ENCODE assay signal across 21 cellular contexts in genomic region chr7:155883491-155884224, GRCh38.
DNase-seq lines count a peak whose midpoint lies in the region; ATAC-seq, FAIRE-seq and TF ChIP-seq lines count a peak whose summit lies in the region.
"Had no signal": no experiment of that assay in that cellular context is flagged by ENCODE, and none has a peak within 500 bp of the region (broad histone marks: within the 10 kb centered on the region; RNA-seq: fewer than 3 reads in every experiment).

No MANE protein-coding gene starts in this region.

- no peaks in the 10 kb centered on the region for H3K9me3 Mint-ChIP-seq in endothelial cell (ENCODE audit: unreplicated experiment)
- H3K9me3 Mint-ChIP-seq in osteocyte (ENCODE audit: unreplicated experiment), result peaks cover 4% of the 10 kb centered on the region
- H3K9me3 Mint-ChIP-seq in CD4-positive, alpha-beta memory T cell, result peaks cover 0 to 2% (median 0%) of the 10 kb centered on the region in 8 donors
- no peaks in the 10 kb centered on the region for H3K9me3 Mint-ChIP-seq in activated naive CD8-positive, alpha-beta T cell treated with anti-CD3 and anti-CD28 coated beads for 36 hours

- H3K27me3 ChIP-seq in PC-3 (ENCODE audit: low read length) (no peaks in the 10 kb centered on the region), H7 (ENCODE audit: control insufficient read depth, insufficient read depth, low read length) (no peaks in the 10 kb centered on the region)
- H3K27me3 ChIP-seq in CD4-positive, alpha-beta memory T cell (ENCODE audit: insufficient read depth, low read length), result no peaks in the 10 kb centered on the region

- no peak for TF ChIP-seq EP300 in A549 (IDR thresholded peaks at IDR 0.05)

- POLR2A ChIA-PET in A549 (lab: Yijun Ruan, JAX), result no interaction called here
- POLR2A ChIA-PET in PC-3 (lab: Charles Lee; ENCODE audit: unreplicated experiment), result no interaction called here
- POLR2A ChIA-PET in CD4-positive, alpha-beta memory T cell (lab: Charles Lee; ENCODE audit: partially characterized antibody), result no interaction called here

- no peak overlapping the region; the same call in 1 of the 2 replicates for H3K9ac ChIP-seq in PC-3 (ENCODE audit: low read length)
- H3K9ac ChIP-seq: GM23248 had no signal

- TF ChIP-seq CTCF in A549 (IDR thresholded peaks at IDR 0.05), result no peak
- no peak for TF ChIP-seq CTCF in PC-3 (conservative IDR thresholded peaks at IDR 0.05; ENCODE audit: low read depth, low read length)
- TF ChIP-seq CTCF in endothelial cell (IDR thresholded peaks at IDR 0.05; ENCODE audit: unreplicated experiment), result no peak
- TF ChIP-seq CTCF in osteocyte (IDR thresholded peaks at IDR 0.05), result no peak

- no peaks in the 10 kb centered on the region for H3K9me2 ChIP-seq in PC-3 (replicated peaks; ENCODE audit: low read length)

- no peak for ATAC-seq in A549
- ATAC-seq in PC-3, result no peak
- ATAC-seq in GM18502 (IDR thresholded peaks at IDR 0.05; ENCODE audit: poor library complexity, unreplicated experiment), result no peak
- ATAC-seq: GM12878 had no signal

- peak overlapping the region; percentile 39 for H3K27ac Mint-ChIP-seq in endothelial cell (ENCODE audit: unreplicated experiment)
- no peak overlapping the region for H3K27ac Mint-ChIP-seq in osteocyte (ENCODE audit: unreplicated experiment)
- no peak overlapping the region for H3K27ac Mint-ChIP-seq in CD4-positive, alpha-beta memory T cell
- H3K27ac Mint-ChIP-seq in activated naive CD8-positive, alpha-beta T cell treated with anti-CD3 and anti-CD28 coated beads for 36 hours, result no peak overlapping the region

- H3K4me3 Mint-ChIP-seq in endothelial cell (ENCODE audit: unreplicated experiment), result no peak overlapping the region
- no peak overlapping the region for H3K4me3 Mint-ChIP-seq in osteocyte (ENCODE audit: unreplicated experiment)
- no peak overlapping the region for H3K4me3 Mint-ChIP-seq in CD4-positive, alpha-beta memory T cell
- H3K4me3 Mint-ChIP-seq in activated naive CD8-positive, alpha-beta T cell treated with anti-CD3 and anti-CD28 coated beads for 36 hours, result no peak overlapping the region

- no peak for TF ChIP-seq POLR2A in A549 (IDR thresholded peaks at IDR 0.05; ENCODE audit: low read length)

- 88% methylated on average over 10 of the region's 16 CpGs for WGBS in A549 (ENCODE audit: missing lambda C conversion rate)

- H3K27ac ChIP-seq in A549 (peak overlapping the region; percentile 68 to 83), PC-3 (ENCODE audit: low read length) (peak overlapping the region; percentile 79)
- H3K27ac ChIP-seq in CD4-positive, alpha-beta memory T cell (ENCODE audit: low read depth, low read length), result no peak overlapping the region
- H3K27ac ChIP-seq: GM23248, PC-9 had no signal

- no peaks in the 10 kb centered on the region for H3F3A ChIP-seq in PC-3 (ENCODE audit: low read length, unreplicated experiment)

- intact Hi-C loops in PC-3 (cut with micrococcal nuclease), result loop anchor here (5.0 kb wide), 1 partner anchor 79 kb away; no protein-coding TSS in a partner anchor
- intact Hi-C loops in CD4-positive, alpha-beta memory T cell (cut with micrococcal nuclease), result no loop called here

- H3K36me3 ChIP-seq in PC-3 (ENCODE audit: low read depth, low read length) (no peaks in the 10 kb centered on the region), H7 (replicated peaks; ENCODE audit: control insufficient read depth, insufficient read depth, low read length) (no peaks in the 10 kb centered on the region)
- H3K36me3 ChIP-seq in CD4-positive, alpha-beta memory T cell (ENCODE audit: insufficient read depth, low read length), result no peaks in the 10 kb centered on the region

- no peak overlapping the region for H3K4me3 ChIP-seq in A549
- no peak overlapping the region for H3K4me3 ChIP-seq in PC-3 (ENCODE audit: low read length)
- no peak overlapping the region for H3K4me3 ChIP-seq in H7 (ENCODE audit: insufficient read depth, low read depth, low read length)
- no peak overlapping the region for H3K4me3 ChIP-seq in CD4-positive, alpha-beta memory T cell (ENCODE audit: low read length in 2 of 2)
- H3K4me3 ChIP-seq: GM12878, GM23248, PC-9 had no signal

- H3K36me3 Mint-ChIP-seq in endothelial cell (ENCODE audit: low read depth, unreplicated experiment), result peaks cover 8% of the 10 kb centered on the region
- no peaks in the 10 kb centered on the region for H3K36me3 Mint-ChIP-seq in osteocyte (ENCODE audit: unreplicated experiment)
- no peaks in the 10 kb centered on the region for H3K36me3 Mint-ChIP-seq in CD4-positive, alpha-beta memory T cell
- no peaks in the 10 kb centered on the region for H3K36me3 Mint-ChIP-seq in activated naive CD8-positive, alpha-beta T cell treated with anti-CD3 and anti-CD28 coated beads for 36 hours

- CTCF ChIA-PET in A549 (lab: Yijun Ruan, JAX), result no interaction called here
- CTCF ChIA-PET in PC-3 (lab: Charles Lee), result interaction anchor here (0.5 kb wide), 1 partner anchor 163 kb away, joined by 3 read pairs; no protein-coding TSS in a partner anchor
- CTCF ChIA-PET in CD4-positive, alpha-beta memory T cell (lab: Charles Lee; ENCODE audit: partially characterized antibody), result no interaction called here

- H4K20me1 ChIP-seq in PC-3 (ENCODE audit: low read length), result no peaks in the 10 kb centered on the region

- H3K79me2 ChIP-seq in PC-3 (ENCODE audit: low read length), result no peaks in the 10 kb centered on the region

- peaks cover 39% of the 10 kb centered on the region for H3K4me1 ChIP-seq in A549
- H3K4me1 ChIP-seq in PC-3 (ENCODE audit: insufficient read depth, low read length), result peaks cover 36% of the 10 kb centered on the region
- H3K4me1 ChIP-seq in CD4-positive, alpha-beta memory T cell (ENCODE audit: insufficient read depth, low read length), result no peaks in the 10 kb centered on the region

- H3K4me2 ChIP-seq in A549 (peak overlapping the region; percentile 41; the same call in 2 of the 3 replicates), PC-3 (ENCODE audit: low read length) (peak overlapping the region; percentile 66; the same call in 1 of the 2 replicates)
- H3K4me2 ChIP-seq: PC-9 had no signal

- no peak for FAIRE-seq in A549 (lab: Jason Lieb, UNC)
- FAIRE-seq: A204.1, GM12878, GM18507 had no signal

- H3K4me1 Mint-ChIP-seq in endothelial cell (ENCODE audit: unreplicated experiment) (peaks cover 30% of the 10 kb centered on the region), osteocyte (ENCODE audit: unreplicated experiment) (peaks cover 7% of the 10 kb centered on the region)
- H3K4me1 Mint-ChIP-seq in CD4-positive, alpha-beta memory T cell, result no peaks in the 10 kb centered on the region
- no peaks in the 10 kb centered on the region for H3K4me1 Mint-ChIP-seq in activated naive CD8-positive, alpha-beta T cell treated with anti-CD3 and anti-CD28 coated beads for 36 hours

- no peak overlapping the region for H2AFZ ChIP-seq in PC-3 (ENCODE audit: low read length)
- H2AFZ ChIP-seq: GM23248, PC-9 had no signal

- DNase-seq in A549 (ENCODE audit: low read depth in 1 of 2, low spot score in 1 of 2) (no peak), PC-3 (no peak), endothelial cell (ENCODE audit: low spot score) (no peak), osteocyte (ENCODE audit: extremely low spot score, unreplicated experiment) (peak; percentile 72), H7 (no peak)
- no peak for DNase-seq in CD4-positive, alpha-beta memory T cell
- DNase-seq in activated naive CD8-positive, alpha-beta T cell treated with anti-CD3 and anti-CD28 coated beads for 36 hours, result no peak
- DNase-seq: C1 segment of cervical spinal cord, DND-41, GDM1, GM23248, KG1, NCI-H1417 treated with DMSO at 0.1 percent for 48 hours, NCI-H2029 treated with DMSO at 0.1 percent for 48 hours, NCI-H2171 treated with DMSO at 0.1 percent for 48 hours, NCI-H446 treated with DMSO at 0.1 percent for 48 hours, PC-9 had no signal

- H3K9me3 ChIP-seq in A549 (no peaks in the 10 kb centered on the region), PC-3 (ENCODE audit: low read length) (no peaks in the 10 kb centered on the region)
- no peaks in the 10 kb centered on the region for H3K9me3 ChIP-seq in CD4-positive, alpha-beta memory T cell (ENCODE audit: control insufficient read depth in 1 of 2, low read length in 2 of 2)

- peaks cover 12% of the 10 kb centered on the region for H3K27me3 Mint-ChIP-seq in endothelial cell (ENCODE audit: unreplicated experiment)
- H3K27me3 Mint-ChIP-seq in osteocyte (ENCODE audit: unreplicated experiment), result no peaks in the 10 kb centered on the region
- H3K27me3 Mint-ChIP-seq in CD4-positive, alpha-beta memory T cell, result peaks cover 6 to 9% of the 10 kb centered on the region in 2 donors
- H3K27me3 Mint-ChIP-seq in activated naive CD8-positive, alpha-beta T cell treated with anti-CD3 and anti-CD28 coated beads for 36 hours, result peaks cover 8% of the 10 kb centered on the region

- TF ChIP-seq RAD21 in A549 (conservative IDR thresholded peaks at IDR 0.05 in 1 of 2, IDR thresholded peaks at IDR 0.05 in 1 of 2), result no peak

- no TSS peak for BruUV-seq in PC-3 (replicated peaks; lab: Mats Ljungman, UMichigan)

TF ChIP-seq in A549, 52 proteins besides CTCF, POLR2A, EP300 and RAD21:
- TF ChIP-seq CHD4 (IDR thresholded peaks at IDR 0.05; ENCODE audit: borderline replicate concordance) (no peak), EHF (CRISPR knock-in tag; IDR thresholded peaks at IDR 0.05) (no peak), HOXB13 (CRISPR knock-in tag; IDR thresholded peaks at IDR 0.05; ENCODE audit: low read depth) (no peak), NPAS2 (CRISPR knock-in tag; IDR thresholded peaks at IDR 0.05; ENCODE audit: borderline replicate concordance) (no peak)
